Comparison of ENCODE assay signal across 1 cellular context in genomic region chr19:50912102-50912599, GRCh38.
TF ChIP-seq lines count a peak whose summit lies in the region.

No MANE protein-coding gene starts in this region.

TF ChIP-seq in GM23338, 12 proteins besides CTCF, POLR2A, EP300 and RAD21 (continued from another document):
- TF ChIP-seq ZNF462 (CRISPR knock-in tag; IDR thresholded peaks at IDR 0.05), result no peak
TF ChIP-seq in GM23338: peak in this region for 0.
